Comparison of ENCODE assay signal across 19 cellular contexts in the genomic region with DNA sequence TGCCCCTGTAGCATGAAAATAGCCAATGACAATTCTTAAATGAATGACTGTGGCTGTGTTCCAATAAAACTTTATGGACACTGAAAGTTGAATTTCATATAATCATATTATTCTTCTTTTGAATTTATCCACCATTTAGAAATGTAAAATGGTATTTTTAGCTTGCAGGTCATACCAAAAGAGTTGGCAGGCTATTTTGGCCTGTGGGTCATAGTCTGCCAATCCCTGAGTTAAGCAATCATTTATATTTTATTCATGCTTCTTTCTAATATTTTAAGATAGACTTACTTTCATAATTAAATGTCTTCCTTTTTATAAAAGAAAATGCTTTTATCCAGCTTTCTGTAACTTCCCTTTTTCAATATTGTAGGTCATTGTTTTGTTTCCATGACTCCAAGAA. TPM values are rescaled to one million over a fixed set of nuclear protein-coding genes. Genes with fewer than 3 reads are reported as not detected.
"Had no signal": no experiment of that assay in that cellular context is flagged by ENCODE, and none has a peak within 500 bp of the region (broad histone marks: within the 10 kb centered on the region; RNA-seq: fewer than 3 reads in every experiment).

No MANE protein-coding gene starts in this region.

- DNase-seq: activated gamma-delta T cell treated with Interleukin-2 at 50 U/mL for 16 hours; activated T-cell treated with anti-CD3 and anti-CD28 coated beads, Interleukin-2, amount 50 U/mL, for 1 hour; aorta; foreskin fibroblast; heart right ventricle; left colon; naive thymus-derived CD4-positive, alpha-beta T cell; posterior cingulate gyrus; stimulated activated CD4-positive, alpha-beta T cell treated with anti-CD3 and anti-CD28 coated beads, Interleukin-15, amount 100 ng/mL, for 24 hours; uterus had no signal

- H3K4me1 ChIP-seq: neural progenitor cell, uterus had no signal

- H3K9me3 ChIP-seq: heart right ventricle, uterus had no signal

- H3K36me3 Mint-ChIP-seq: activated naive CD4-positive, alpha-beta T cell treated with anti-CD3 and anti-CD28 coated beads, Interleukin-2, amount 50 U/mL, for 24 hours; brain; neural progenitor cell; stimulated activated memory B cell treated with anti-CD40 and anti-IgM and Interleukin-4, amounts not matched to agents 10 μg/mL and 1 μg/mL and 100 μg/mL, for 72 hours; WTC11 had no signal

- H3K27me3 ChIP-seq: uterus had no signal

- H3K9me3 Mint-ChIP-seq: brain; neural progenitor cell; stimulated activated memory B cell treated with anti-CD40 and anti-IgM and Interleukin-4, amounts not matched to agents 10 μg/mL and 1 μg/mL and 100 μg/mL, for 72 hours; WTC11 had no signal

- H3K4me3 Mint-ChIP-seq: activated naive CD4-positive, alpha-beta T cell treated with anti-CD3 and anti-CD28 coated beads, Interleukin-2, amount 50 U/mL, for 24 hours; brain; naive thymus-derived CD4-positive, alpha-beta T cell; neural progenitor cell; stimulated activated memory B cell treated with anti-CD40 and anti-IgM and Interleukin-4, amounts not matched to agents 10 μg/mL and 1 μg/mL and 100 μg/mL, for 72 hours; WTC11 had no signal

- H3K4me1 Mint-ChIP-seq: neural progenitor cell had no signal

- H3K27ac Mint-ChIP-seq: activated naive CD4-positive, alpha-beta T cell treated with anti-CD3 and anti-CD28 coated beads, Interleukin-2, amount 50 U/mL, for 24 hours; brain; neural progenitor cell; stimulated activated memory B cell treated with anti-CD40 and anti-IgM and Interleukin-4, amounts not matched to agents 10 μg/mL and 1 μg/mL and 100 μg/mL, for 72 hours; WTC11 had no signal

- ATAC-seq: heart right ventricle; naive thymus-derived CD4-positive, alpha-beta T cell; sciatic nerve; stimulated activated memory B cell treated with anti-CD40 and anti-IgM and Interleukin-4, amounts not matched to agents 10 μg/mL and 1 μg/mL and 100 μg/mL, for 72 hours; WTC11 had no signal

- H3K27ac ChIP-seq: heart right ventricle, neural progenitor cell had no signal

- H3K4me3 ChIP-seq: heart right ventricle, lung, neural progenitor cell, smooth muscle cell, uterus had no signal

- H3K36me3 ChIP-seq: heart right ventricle, neural progenitor cell, uterus had no signal

RNA-seq across cellular contexts. Expression of gene HPGD, which starts 4.8 kb away (rescaled TPM):
- total RNA-seq: chondrocyte had no signal
